ENCODE assay signal across 8 cellular contexts in the genomic region with DNA sequence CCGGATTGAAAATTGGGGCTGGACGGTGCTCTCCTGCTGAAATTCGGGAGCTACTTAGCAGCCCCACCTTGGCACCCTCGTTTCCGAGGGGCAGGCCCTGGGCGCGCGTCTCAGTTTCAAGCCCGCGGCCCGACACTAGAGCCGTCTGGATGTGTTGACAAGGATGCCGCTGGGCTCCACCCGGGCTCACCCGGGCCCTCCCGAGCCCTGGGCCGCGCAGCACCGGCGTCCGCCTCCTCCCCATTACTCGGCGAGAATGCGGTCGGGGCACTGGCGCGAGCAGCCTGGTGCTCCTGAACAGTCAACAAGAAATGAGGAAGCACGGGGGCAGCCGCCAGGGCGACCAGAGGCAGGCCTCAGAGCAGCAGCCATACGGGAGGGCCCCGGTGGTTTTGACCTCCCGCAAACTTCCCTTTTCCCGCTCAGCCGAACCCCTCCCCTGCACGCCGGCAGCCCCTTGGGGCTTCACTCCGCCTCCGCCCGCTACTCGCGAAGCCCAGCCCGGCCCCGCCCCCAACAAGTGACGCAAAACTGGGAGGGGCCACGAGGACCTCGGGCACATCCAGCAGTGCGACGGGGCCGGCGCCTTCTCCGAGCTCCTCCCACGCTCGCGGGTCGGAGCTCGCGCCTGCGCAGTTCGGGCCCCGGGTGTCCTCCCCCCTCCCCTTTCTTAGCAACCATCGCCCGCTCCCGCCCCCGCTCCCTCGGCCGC. TPM values are rescaled to one million over a fixed set of nuclear protein-coding genes. Genes with fewer than 3 reads are reported as not detected.
DNase-seq lines count a peak whose midpoint lies in the region; ATAC-seq and TF ChIP-seq lines count a peak whose summit lies in the region.

No MANE protein-coding gene starts in this region.

- CTCF ChIA-PET in CD4-positive, alpha-beta memory T cell (lab: Charles Lee; ENCODE audit: partially characterized antibody) = interaction anchor here (0.8 to 4.1 kb wide), 6 partner anchors 11 to 413 kb away, joined by 3 to 26 read pairs (median 4); no protein-coding TSS in a partner anchor
- CTCF ChIA-PET in activated CD4-positive, alpha-beta memory T cell treated with anti-CD3 and anti-CD28 coated beads, Interleukin-2, amount 10 ng/mL, durations not matched to agents 7 days and 5 days (lab: Charles Lee) = interaction anchor here (1.0 to 3.1 kb wide), 8 partner anchors 10 to 54 kb away, joined by 3 to 19 read pairs (median 6); no protein-coding TSS in a partner anchor

- POLR2A ChIA-PET in CD4-positive, alpha-beta memory T cell (lab: Charles Lee; ENCODE audit: partially characterized antibody) = interaction anchor here (0.6 to 5.1 kb wide), 30 partner anchors 9 to 820 kb away, joined by 3 to 47 read pairs (median 4); a partner anchor contains a TSS
- POLR2A ChIA-PET in activated CD4-positive, alpha-beta memory T cell treated with anti-CD3 and anti-CD28 coated beads, Interleukin-2, amount 10 ng/mL, durations not matched to agents 7 days and 5 days (lab: Charles Lee) = interaction anchor here (0.8 to 6.5 kb wide), 17 partner anchors 11 to 469 kb away, joined by 3 to 148 read pairs (median 4); a partner anchor contains a TSS

- no peaks in the 10 kb centered on the region for H3K36me3 ChIP-seq in CD4-positive, alpha-beta memory T cell (ENCODE audit: insufficient read depth, low read length)
- H3K36me3 ChIP-seq in duodenal mucosa (ENCODE audit: control insufficient read depth in 1 of 2, insufficient read depth in 2 of 2, low read length in 2 of 2) = peaks cover 8 to 11% of the 10 kb centered on the region in 2 donors
- peaks cover 23% of the 10 kb centered on the region for H3K36me3 ChIP-seq in lower lobe of right lung

- peaks cover 28 to 65% (median 49%) of the 10 kb centered on the region in 4 donors for H3K4me1 Mint-ChIP-seq in CD4-positive, alpha-beta memory T cell
- peaks cover 66% of the 10 kb centered on the region for H3K4me1 Mint-ChIP-seq in activated CD4-positive, alpha-beta memory T cell treated with anti-CD3 and anti-CD28 coated beads, Interleukin-2, amount 10 ng/mL, durations not matched to agents 7 days and 5 days

- intact Hi-C loops in CD4-positive, alpha-beta memory T cell (cut with micrococcal nuclease) = loop anchor here (1.0 to 5.0 kb wide), 3 partner anchors 12 to 403 kb away; a partner anchor contains a TSS
- intact Hi-C loops in lower lobe of right lung (cut with DNase I) = no loop called here

- no peak for TF ChIP-seq CTCF in lower lobe of right lung (IDR thresholded peaks at IDR 0.05)

- H3K4me3 Mint-ChIP-seq in CD4-positive, alpha-beta memory T cell = peak overlapping the region; percentile 81 to 92 (median 85)
- peak overlapping the region; percentile 72 for H3K4me3 Mint-ChIP-seq in activated CD4-positive, alpha-beta memory T cell treated with anti-CD3 and anti-CD28 coated beads, Interleukin-2, amount 10 ng/mL, durations not matched to agents 7 days and 5 days

- H3K4me3 ChIP-seq in CD4-positive, alpha-beta memory T cell (ENCODE audit: low read length in 2 of 2) = peak overlapping the region; percentile 38 to 68
- H3K4me3 ChIP-seq in duodenal mucosa (ENCODE audit: low read depth in 1 of 2, low read length in 2 of 2) (peak overlapping the region; percentile 60 to 68), lower lobe of right lung (peak overlapping the region; percentile 72)

- no peaks in the 10 kb centered on the region for H3K27me3 Mint-ChIP-seq in CD4-positive, alpha-beta memory T cell
- H3K27me3 Mint-ChIP-seq in activated CD4-positive, alpha-beta memory T cell treated with anti-CD3 and anti-CD28 coated beads, Interleukin-2, amount 10 ng/mL, durations not matched to agents 7 days and 5 days = no peaks in the 10 kb centered on the region

- H3K9me3 ChIP-seq in CD4-positive, alpha-beta memory T cell (ENCODE audit: control insufficient read depth in 1 of 2, low read length in 2 of 2) = peaks cover 0 to 6% of the 10 kb centered on the region in 2 donors
- peaks cover 0 to 5% of the 10 kb centered on the region in 2 donors for H3K9me3 ChIP-seq in duodenal mucosa (ENCODE audit: control insufficient read depth in 1 of 2, low read length in 2 of 2)
- no peaks in the 10 kb centered on the region for H3K9me3 ChIP-seq in lower lobe of right lung

- peak; percentile 81 for ATAC-seq in GM19438 (IDR thresholded peaks at IDR 0.05; ENCODE audit: low read depth, unreplicated experiment)
- ATAC-seq in HG03571 (IDR thresholded peaks at IDR 0.05; ENCODE audit: unreplicated experiment) = peak; percentile 73
- peak; percentile 98 for ATAC-seq in lower lobe of right lung

- DNase-seq in CD4-positive, alpha-beta memory T cell = peak; percentile 98 to 99 (median 99)
- DNase-seq in NCI-H82 (lab: John Stamatoyannopoulos, UW) = peak; percentile 98
- peak; percentile 100 for DNase-seq in activated CD4-positive, alpha-beta memory T cell treated with anti-CD3 and anti-CD28 coated beads, Interleukin-2, amount 10 ng/mL, durations not matched to agents 7 days and 5 days
- DNase-seq in lower lobe of right lung = peak; percentile 100
- DNase-seq in stimulated activated CD4-positive, alpha-beta T cell treated with anti-CD3 and anti-CD28 coated beads, TNF-alpha, amount 100 ng/mL, for 1 hour (ENCODE audit: low read depth in 3 of 3, low spot score in 1 of 3) = peak; percentile 99

- peaks cover 47% of the 10 kb centered on the region for H3K4me1 ChIP-seq in CD4-positive, alpha-beta memory T cell (ENCODE audit: insufficient read depth, low read length)
- H3K4me1 ChIP-seq in duodenal mucosa (ENCODE audit: control insufficient read depth in 1 of 2, insufficient read depth in 2 of 2, low read length in 2 of 2) = peaks cover 9 to 16% of the 10 kb centered on the region in 2 donors
- peaks cover 32% of the 10 kb centered on the region for H3K4me1 ChIP-seq in lower lobe of right lung

- peak overlapping the region; percentile 78 to 95 (median 93) for H3K27ac Mint-ChIP-seq in CD4-positive, alpha-beta memory T cell
- peak overlapping the region; percentile 95 for H3K27ac Mint-ChIP-seq in activated CD4-positive, alpha-beta memory T cell treated with anti-CD3 and anti-CD28 coated beads, Interleukin-2, amount 10 ng/mL, durations not matched to agents 7 days and 5 days

- H3K36me3 Mint-ChIP-seq in CD4-positive, alpha-beta memory T cell = peaks cover 14 to 35% of the 10 kb centered on the region in 2 donors
- peaks cover 63% of the 10 kb centered on the region for H3K36me3 Mint-ChIP-seq in activated CD4-positive, alpha-beta memory T cell treated with anti-CD3 and anti-CD28 coated beads, Interleukin-2, amount 10 ng/mL, durations not matched to agents 7 days and 5 days (ENCODE audit: low read depth)

- no peaks in the 10 kb centered on the region for H3K27me3 ChIP-seq in CD4-positive, alpha-beta memory T cell (ENCODE audit: insufficient read depth, low read length)
- no peaks in the 10 kb centered on the region for H3K27me3 ChIP-seq in duodenal mucosa (ENCODE audit: control insufficient read depth in 1 of 2, insufficient read depth in 2 of 2, low read length in 2 of 2)
- no peaks in the 10 kb centered on the region for H3K27me3 ChIP-seq in lower lobe of right lung (ENCODE audit: low read depth)

- H3K9ac ChIP-seq in duodenal mucosa (ENCODE audit: low read depth in 1 of 2, low read length in 2 of 2) = peak overlapping the region; percentile 63

- peak overlapping the region; percentile 75 for H3K27ac ChIP-seq in CD4-positive, alpha-beta memory T cell (ENCODE audit: low read depth, low read length)
- H3K27ac ChIP-seq in duodenal mucosa (ENCODE audit: low read depth, low read length) (peak overlapping the region; percentile 95), lower lobe of right lung (peak overlapping the region; percentile 98)

- H3K9me3 Mint-ChIP-seq in CD4-positive, alpha-beta memory T cell = peaks cover 0 to 18% (median 14%) of the 10 kb centered on the region in 8 donors
- H3K9me3 Mint-ChIP-seq in activated CD4-positive, alpha-beta memory T cell treated with anti-CD3 and anti-CD28 coated beads, Interleukin-2, amount 10 ng/mL, durations not matched to agents 7 days and 5 days = peaks cover 22% of the 10 kb centered on the region

RNA-seq across cellular contexts. Expression of a gene that starts 0.4 kb away (rescaled TPM):
- 10 to 100 TPM; 35.0 to 35.5 TPM for total RNA-seq in CD4-positive, alpha-beta memory T cell
- polyA plus RNA-seq in CD4-positive, alpha-beta memory T cell = 10 to 100 TPM in 1 of 2 donors, 1 to 10 TPM in 1; 8.9 to 16.8 TPM
- total RNA-seq in activated CD4-positive, alpha-beta memory T cell treated with anti-CD3 and anti-CD28 coated beads, Interleukin-2, amount 10 ng/mL, durations not matched to agents 7 days and 5 days = 10 to 100 TPM; 77.2 to 82.2 TPM
- total RNA-seq in lower lobe of right lung = 146 TPM

Comparison
In these comparisons a context has a peak if more than half of its experiments do, and no peak if none do; other contexts are left out.
1. Peak in every context shown above with its lines: DNase-seq, ATAC-seq, H3K4me3 ChIP-seq and H3K27ac ChIP-seq.